ENCODE assay signal across 9 cellular contexts in the genomic region with DNA sequence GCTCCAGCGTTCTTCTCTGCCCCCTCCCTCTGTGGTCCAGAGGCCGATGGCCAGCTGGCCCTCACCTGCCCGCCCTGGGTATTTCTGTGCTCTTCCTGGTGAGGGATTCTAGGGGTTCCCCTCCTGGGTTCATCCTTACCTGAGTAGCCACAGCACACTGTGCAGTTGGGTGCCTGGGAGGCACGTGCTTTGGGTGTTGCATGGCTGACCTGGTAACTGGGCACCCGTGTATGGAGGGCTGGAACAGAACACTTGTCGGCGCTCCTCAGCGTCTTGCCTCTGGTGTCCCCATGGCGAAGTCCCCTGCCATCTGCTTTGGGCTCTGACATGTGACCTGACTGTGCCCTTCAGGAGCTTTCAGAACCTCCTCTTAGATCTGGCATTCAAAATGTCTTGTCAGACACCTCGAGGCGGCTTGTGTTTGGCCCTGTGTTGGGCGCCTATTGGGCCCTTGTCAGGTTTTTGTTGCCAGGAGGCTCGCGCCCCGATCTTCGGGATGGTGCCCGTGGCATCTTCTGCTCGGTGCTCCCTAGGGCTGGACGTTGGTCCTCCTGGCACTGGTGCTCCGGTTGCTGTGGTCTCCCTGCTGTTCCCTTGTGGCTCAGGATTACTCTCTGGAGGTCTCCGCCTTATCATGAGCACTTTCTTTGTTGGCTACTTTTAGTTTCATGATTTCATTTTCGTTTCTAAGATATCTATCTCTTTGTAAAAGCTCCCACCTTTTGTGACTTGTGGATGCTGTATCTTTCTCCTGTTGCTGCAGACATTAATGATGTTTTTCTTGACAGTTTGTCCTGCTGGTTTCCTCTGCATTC. TPM values are rescaled to one million over a fixed set of nuclear protein-coding genes. Genes with fewer than 3 reads are reported as not detected.
DNase-seq lines count a peak whose midpoint lies in the region; ATAC-seq and TF ChIP-seq lines count a peak whose summit lies in the region.
"Had no signal": no experiment of that assay in that cellular context is flagged by ENCODE, and none has a peak within 500 bp of the region (broad histone marks: within the 10 kb centered on the region; RNA-seq: fewer than 3 reads in every experiment).

No MANE protein-coding gene starts in this region.

- H3K4me3 ChIP-seq in breast epithelium (no peak overlapping the region), mucosa of descending colon (no peak overlapping the region), uterus (no peak overlapping the region)

- H3K27me3 ChIP-seq in breast epithelium, result no peaks in the 10 kb centered on the region
- H3K27me3 ChIP-seq in uterus, result no peaks in the 10 kb centered on the region
- H3K27me3 ChIP-seq: BE2C had no signal

- H3K9me3 ChIP-seq in breast epithelium (no peaks in the 10 kb centered on the region), mucosa of descending colon (peaks cover 4% of the 10 kb centered on the region), uterus (no peaks in the 10 kb centered on the region)
- H3K9me3 ChIP-seq: BE2C had no signal

- peaks cover 16% of the 10 kb centered on the region for H3K36me3 Mint-ChIP-seq in MCF 10A (ENCODE audit: insufficient read depth, unreplicated experiment)

- H3K9me3 Mint-ChIP-seq in MCF 10A (ENCODE audit: unreplicated experiment), result no peaks in the 10 kb centered on the region

- intact Hi-C loops in breast epithelium (cut with DNase I; ENCODE audit: low total_unique reads) (no loop called here), MCF 10A (cut with micrococcal nuclease) (no loop called here), mucosa of descending colon (cut with DNase I, micrococcal nuclease) (no loop called here), uterus (cut with DNase I; ENCODE audit: low total_unique reads) (no loop called here)

- BruUV-seq in MCF 10A (replicated peaks; lab: Mats Ljungman, UMichigan), result no TSS peak

- H3K4me3 Mint-ChIP-seq in MCF 10A (ENCODE audit: unreplicated experiment), result no peak overlapping the region

- TF ChIP-seq POLR2A in breast epithelium (IDR thresholded peaks at IDR 0.05) (no peak), uterus (IDR thresholded peaks at IDR 0.05) (no peak)

- CTCF ChIA-PET in MCF 10A (lab: Yijun Ruan, JAX), result interaction anchor here (0.5 kb wide), 1 partner anchor 67 kb away, joined by 3 read pairs; no protein-coding TSS in a partner anchor

- peaks cover 18% of the 10 kb centered on the region for H3K4me1 Mint-ChIP-seq in MCF 10A (ENCODE audit: insufficient read depth, unreplicated experiment)

- H3K27ac ChIP-seq in breast epithelium (peak overlapping the region; percentile 80), caudate nucleus (ENCODE audit: low read depth, low read length) (peak overlapping the region; percentile 76), uterus (peak overlapping the region; percentile 32 to 50)

- DNase-seq in breast epithelium (ENCODE audit: low spot score in 2 of 2), result no peak
- no peak for DNase-seq in MCF 10A (ENCODE audit: unreplicated experiment)
- DNase-seq in caudate nucleus (lab: John Stamatoyannopoulos, UW), result no peak
- peak in 2 of 3 donors; percentile 23 to 56 for DNase-seq in mucosa of descending colon
- no peak for DNase-seq in uterus
- no peak for DNase-seq in COLO668 (lab: John Stamatoyannopoulos, UW; ENCODE audit: unreplicated experiment)
- DNase-seq in NCI-H2196 (lab: John Stamatoyannopoulos, UW; ENCODE audit: unreplicated experiment), result no peak
- no peak for DNase-seq in KG1 (lab: John Stamatoyannopoulos, UW)
- DNase-seq: BE2C had no signal

- ATAC-seq in mucosa of descending colon, result no peak

- H3K4me1 ChIP-seq in breast epithelium, result peaks cover 7 to 24% of the 10 kb centered on the region in 2 donors
- H3K4me1 ChIP-seq in mucosa of descending colon (ENCODE audit: low read depth), result peaks cover 12% of the 10 kb centered on the region
- H3K4me1 ChIP-seq in uterus, result peaks cover 0 to 10% of the 10 kb centered on the region in 2 donors
- H3K4me1 ChIP-seq: BE2C had no signal

- TF ChIP-seq CTCF in breast epithelium (IDR thresholded peaks at IDR 0.05) (no peak), MCF 10A (IDR thresholded peaks at IDR 0.05; ENCODE audit: unreplicated experiment) (no peak), mucosa of descending colon (IDR thresholded peaks at IDR 0.05) (no peak), uterus (IDR thresholded peaks at IDR 0.05) (no peak)

- H3K36me3 ChIP-seq in breast epithelium (no peaks in the 10 kb centered on the region), mucosa of descending colon (ENCODE audit: low read depth) (no peaks in the 10 kb centered on the region), uterus (no peaks in the 10 kb centered on the region)

- no peaks in the 10 kb centered on the region for H3K27me3 Mint-ChIP-seq in MCF 10A (ENCODE audit: insufficient read depth, unreplicated experiment)

- no peak overlapping the region for H3K27ac Mint-ChIP-seq in MCF 10A (ENCODE audit: low read depth, unreplicated experiment)

- POLR2A ChIA-PET in MCF 10A (lab: Yijun Ruan, JAX), result no interaction called here

RNA-seq across cellular contexts. Expression of a gene that starts 28.5 kb away (rescaled TPM):
- total RNA-seq in breast epithelium (10 to 100 TPM; 22.1 to 33.8 (median 26.7) TPM), MCF 10A (2022) (42.7 and 53.7 TPM in 2 replicates), mucosa of descending colon (10 to 100 TPM; 26.8 to 86.6 (median 29.0) TPM), uterus (100 to 1,000 TPM in 1 of 4 donors, 10 to 100 TPM in 3; 22.8 to 148 (median 34.9) TPM)

Comparison
In these comparisons a context has a peak if more than half of its experiments do, and no peak if none do; other contexts are left out.
1. DNase-seq: peak in mucosa of descending colon (2 of 3); none in breast epithelium (0 of 2), MCF 10A (single experiment), caudate nucleus (0 of 61), uterus (0 of 2), COLO668 (single experiment), NCI-H2196 (single experiment) and KG1 (single experiment).
2. Peak in every context shown above with its lines, with median percentiles within 50 percentile points of each other: H3K27ac ChIP-seq.